ENCODE assay signal across 9 cellular contexts in the genomic region with DNA sequence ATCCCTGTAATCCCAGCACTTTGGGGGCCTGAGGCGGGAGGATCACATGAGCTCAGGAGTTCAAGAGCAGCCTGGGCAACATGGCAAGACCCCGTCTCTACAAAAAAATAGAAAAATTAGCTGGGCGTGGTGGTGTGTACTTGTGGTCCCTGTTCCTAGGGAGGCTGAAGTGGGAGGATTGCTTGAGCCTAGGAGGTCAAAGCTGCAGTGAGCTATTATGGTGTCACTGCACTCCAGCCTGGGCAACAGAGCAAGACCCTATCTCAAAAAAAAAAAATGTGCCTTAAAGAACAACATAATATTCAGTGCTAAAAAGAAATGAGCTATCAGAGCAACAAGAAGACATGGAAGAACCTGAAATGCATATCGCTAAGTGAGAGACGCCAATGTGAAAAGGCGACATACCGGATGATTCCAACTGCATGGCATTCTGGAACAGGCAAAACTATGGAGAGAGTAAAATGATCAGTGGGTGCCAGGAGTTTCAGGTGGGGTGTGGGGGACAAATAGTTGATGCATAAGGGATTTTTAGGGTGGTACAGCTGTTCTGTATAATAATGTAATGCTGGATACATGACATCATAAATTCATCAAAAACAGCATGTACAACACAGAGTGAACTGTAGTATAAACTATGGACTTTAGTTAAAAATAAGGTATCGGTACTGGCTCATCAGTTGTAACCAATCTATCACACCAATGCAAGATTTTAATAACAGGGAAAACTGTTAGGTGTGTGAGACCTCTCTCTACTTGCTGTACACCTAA.
A peak's percentile ranks its signal among the peaks of the same experiment; 100 is the strongest.
DNase-seq lines count a peak whose midpoint lies in the region; ATAC-seq and TF ChIP-seq lines count a peak whose summit lies in the region.
"Had no signal": no experiment of that assay in that cellular context is flagged by ENCODE, and none has a peak within 500 bp of the region (broad histone marks: within the 10 kb centered on the region; RNA-seq: fewer than 3 reads in every experiment).

No MANE protein-coding gene starts in this region.

- H3K36me3 ChIP-seq in BLaER1 (no peaks in the 10 kb centered on the region), KOPT-K1 (ENCODE audit: insufficient read depth, low read length) (no peaks in the 10 kb centered on the region), osteoblast (ENCODE audit: insufficient read depth, low read length) (no peaks in the 10 kb centered on the region)

- H3K27ac ChIP-seq in BLaER1 (peak overlapping the region; percentile 28), KOPT-K1 (ENCODE audit: low read depth, low read length, poor library complexity, severe bottlenecking) (peak overlapping the region; percentile 59), caudate nucleus (ENCODE audit: low read depth, low read length) (peak overlapping the region; percentile 79), osteoblast (ENCODE audit: low read depth, low read length) (peak overlapping the region; percentile 98)

- no peaks in the 10 kb centered on the region for H4K20me1 ChIP-seq in BLaER1
- H4K20me1 ChIP-seq in osteoblast (ENCODE audit: insufficient read depth, low read length): peaks cover 23% of the 10 kb centered on the region

- DNase-seq in caudate nucleus (lab: John Stamatoyannopoulos, UW): no peak
- DNase-seq in osteoblast (ENCODE audit: insufficient read length, low spot score, missing footprints): no peak
- DNase-seq in NOMO-1 treated with dmso at 0.1 percent for 144 hours (lab: John Stamatoyannopoulos, UW; ENCODE audit: unreplicated experiment): no peak
- no peak for DNase-seq in NCI-H2081 treated with DMSO at 0.1 percent for 48 hours (lab: John Stamatoyannopoulos, UW)
- DNase-seq: NCI-H1930 had no signal

- H3K4me3 ChIP-seq in BLaER1 (no peak overlapping the region), osteoblast (ENCODE audit: insufficient read depth, low read length) (no peak overlapping the region)

- TF ChIP-seq CTCF in osteoblast (IDR thresholded peaks at IDR 0.05; ENCODE audit: extremely low read depth, low read depth, low read length): no peak

- H3K4me2 ChIP-seq in BLaER1: peak overlapping the region; percentile 83
- H3K4me2 ChIP-seq in osteoblast (ENCODE audit: insufficient read depth, low read length): peak overlapping the region; percentile 91

- H3K27me3 ChIP-seq in BLaER1 (no peaks in the 10 kb centered on the region), osteoblast (ENCODE audit: insufficient read depth, low read length) (no peaks in the 10 kb centered on the region)

- H3K4me1 ChIP-seq in BLaER1 (peaks cover 66% of the 10 kb centered on the region), osteoblast (ENCODE audit: insufficient read depth, low read length) (peaks cover 62% of the 10 kb centered on the region)

- peaks cover 3% of the 10 kb centered on the region for H3K79me2 ChIP-seq in osteoblast (ENCODE audit: insufficient read depth, low read length)

- H3K9ac ChIP-seq in BLaER1: no peak overlapping the region

- H3K9me3 ChIP-seq in BLaER1: no peaks in the 10 kb centered on the region
- no peaks in the 10 kb centered on the region for H3K9me3 ChIP-seq in KOPT-K1 (ENCODE audit: insufficient read depth, low read length, poor library complexity, severe bottlenecking)
- H3K9me3 ChIP-seq in osteoblast (ENCODE audit: low read depth, low read length): no peaks in the 10 kb centered on the region

- H2AFZ ChIP-seq in osteoblast (ENCODE audit: low read length): peak overlapping the region; percentile 37

- no peak for ATAC-seq in GM21528 (IDR thresholded peaks at IDR 0.05; ENCODE audit: low FRiP score, unreplicated experiment)
- no peak for ATAC-seq in HG02763 (IDR thresholded peaks at IDR 0.05; ENCODE audit: unreplicated experiment)

Comparison
In these comparisons a context has a peak if more than half of its experiments do, and no peak if none do; other contexts are left out.
1. H3K27ac ChIP-seq: peak in every context shown above with its lines; median percentile 98 in osteoblast; 79 in caudate nucleus; 59 in KOPT-K1; 28 in BLaER1.